15 cellular contexts compared by ENCODE assay signal in the genomic region with DNA sequence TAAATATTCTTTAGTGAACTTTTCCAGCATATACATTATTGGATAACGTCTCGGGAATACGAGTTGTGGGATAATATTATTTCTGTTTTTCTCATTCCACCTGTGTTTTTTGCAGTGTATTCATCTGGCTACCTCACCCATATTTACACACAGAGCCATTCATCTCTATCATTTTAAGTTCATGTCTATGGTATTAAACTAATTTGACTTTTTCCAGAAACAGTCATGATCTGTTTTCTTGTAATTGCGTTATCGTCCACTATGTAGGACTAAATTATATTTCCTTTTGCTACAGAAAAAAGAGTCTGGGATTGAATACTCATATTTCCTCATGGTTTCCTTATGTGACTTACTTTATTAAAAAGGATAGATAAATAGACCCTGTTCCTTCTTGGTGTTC. TPM values are rescaled to one million over a fixed set of nuclear protein-coding genes. Genes with fewer than 3 reads are reported as not detected.
A peak's percentile ranks its signal among the peaks of the same experiment; 100 is the strongest.
DNase-seq lines count a peak whose midpoint lies in the region; ATAC-seq and TF ChIP-seq lines count a peak whose summit lies in the region.
"Had no signal": no experiment of that assay in that cellular context is flagged by ENCODE, and none has a peak within 500 bp of the region (broad histone marks: within the 10 kb centered on the region; RNA-seq: fewer than 3 reads in every experiment).

No MANE protein-coding gene starts in this region.

- peaks cover 47% of the 10 kb centered on the region for H3K4me1 Mint-ChIP-seq in T-helper 1 cell treated with Interleukin-12 subunit alpha and Interleukin-12 subunit beta and Interleukin-4 antibody, amounts not matched to agents 30 μg/mL and 1 μg/mL, for 36 hours (ENCODE audit: low read depth)
- peaks cover 36% of the 10 kb centered on the region for H3K4me1 Mint-ChIP-seq in activated T-helper 17 cell treated with anti-CD3 and anti-CD28 coated beads, Interleukin-2, amount 50 U/mL, for 72 hours
- peaks cover 23 to 58% (median 51%) of the 10 kb centered on the region in 4 donors for H3K4me1 Mint-ChIP-seq in naive thymus-derived CD8-positive, alpha-beta T cell

- H3K27me3 Mint-ChIP-seq in T-helper 1 cell treated with Interleukin-12 subunit alpha and Interleukin-12 subunit beta and Interleukin-4 antibody, amounts not matched to agents 30 μg/mL and 1 μg/mL, for 36 hours (ENCODE audit: low read depth): no peaks in the 10 kb centered on the region
- H3K27me3 Mint-ChIP-seq in activated T-helper 17 cell treated with anti-CD3 and anti-CD28 coated beads, Interleukin-2, amount 50 U/mL, for 72 hours: no peaks in the 10 kb centered on the region
- no peaks in the 10 kb centered on the region for H3K27me3 Mint-ChIP-seq in naive thymus-derived CD8-positive, alpha-beta T cell

- H3K4me3 ChIP-seq in GM06990 (replicated peaks; ENCODE audit: low read depth, low read length) (peak overlapping the region; percentile 79; the same call in 1 of the 2 replicates), WERI-Rb-1 (ENCODE audit: low read depth, low read length) (no peak overlapping the region)

- no peak overlapping the region for H3K27ac Mint-ChIP-seq in T-helper 1 cell treated with Interleukin-12 subunit alpha and Interleukin-12 subunit beta and Interleukin-4 antibody, amounts not matched to agents 30 μg/mL and 1 μg/mL, for 36 hours
- peak overlapping the region; percentile 1 for H3K27ac Mint-ChIP-seq in activated T-helper 17 cell treated with anti-CD3 and anti-CD28 coated beads, Interleukin-2, amount 50 U/mL, for 72 hours
- H3K27ac Mint-ChIP-seq in naive thymus-derived CD8-positive, alpha-beta T cell: peak overlapping the region in 1 of 10 donors; percentile 69

- DNase-seq in T-helper 1 cell: no peak
- no peak for DNase-seq in GM06990 (ENCODE audit: extremely low read depth, insufficient read length)
- no peak for DNase-seq in naive thymus-derived CD8-positive, alpha-beta T cell
- no peak for DNase-seq in Ammon's horn (ENCODE audit: low spot score)
- DNase-seq in WERI-Rb-1: no peak
- DNase-seq: activated CD4-positive, alpha-beta T cell treated with anti-CD3 and anti-CD28 coated beads for 4 hours; activated naive CD4-positive, alpha-beta T cell; hippocampal formation; MV-4-11; occipital lobe had no signal

- POLR2A ChIA-PET in naive thymus-derived CD8-positive, alpha-beta T cell (lab: Charles Lee): no interaction called here

- H3K4me3 Mint-ChIP-seq in T-helper 1 cell treated with Interleukin-12 subunit alpha and Interleukin-12 subunit beta and Interleukin-4 antibody, amounts not matched to agents 30 μg/mL and 1 μg/mL, for 36 hours: peak overlapping the region; percentile 83
- peak overlapping the region; percentile 88 for H3K4me3 Mint-ChIP-seq in activated T-helper 17 cell treated with anti-CD3 and anti-CD28 coated beads, Interleukin-2, amount 50 U/mL, for 72 hours
- H3K4me3 Mint-ChIP-seq in naive thymus-derived CD8-positive, alpha-beta T cell: peak overlapping the region in 6 of 10 donors; percentile 45 to 93 (median 88)

- no peaks in the 10 kb centered on the region for H3K9me3 Mint-ChIP-seq in T-helper 1 cell treated with Interleukin-12 subunit alpha and Interleukin-12 subunit beta and Interleukin-4 antibody, amounts not matched to agents 30 μg/mL and 1 μg/mL, for 36 hours
- no peaks in the 10 kb centered on the region for H3K9me3 Mint-ChIP-seq in activated T-helper 17 cell treated with anti-CD3 and anti-CD28 coated beads, Interleukin-2, amount 50 U/mL, for 72 hours
- no peaks in the 10 kb centered on the region for H3K9me3 Mint-ChIP-seq in naive thymus-derived CD8-positive, alpha-beta T cell

- H3K36me3 Mint-ChIP-seq in T-helper 1 cell treated with Interleukin-12 subunit alpha and Interleukin-12 subunit beta and Interleukin-4 antibody, amounts not matched to agents 30 μg/mL and 1 μg/mL, for 36 hours (ENCODE audit: low read depth): peaks cover 2% of the 10 kb centered on the region
- H3K36me3 Mint-ChIP-seq in activated T-helper 17 cell treated with anti-CD3 and anti-CD28 coated beads, Interleukin-2, amount 50 U/mL, for 72 hours (ENCODE audit: low read depth): peaks cover under 1% of the 10 kb centered on the region
- peaks cover 0 to 2% (median 2%) of the 10 kb centered on the region in 3 donors for H3K36me3 Mint-ChIP-seq in naive thymus-derived CD8-positive, alpha-beta T cell

- no peak for ATAC-seq in activated T-helper 17 cell treated with anti-CD3 and anti-CD28 coated beads, Interleukin-2, amount 50 U/mL, for 72 hours (replicated peaks)
- no peak for ATAC-seq in naive thymus-derived CD8-positive, alpha-beta T cell
- ATAC-seq in GM19455 (IDR thresholded peaks at IDR 0.05; ENCODE audit: unreplicated experiment): no peak
- ATAC-seq: left ventricle myocardium superior had no signal

- H3K27me3 ChIP-seq in GM06990 (replicated peaks; ENCODE audit: control insufficient read depth, insufficient read depth, low read length) (no peaks in the 10 kb centered on the region), WERI-Rb-1 (ENCODE audit: insufficient read depth, low read depth, severe bottlenecking) (no peaks in the 10 kb centered on the region)

- peaks cover 6% of the 10 kb centered on the region for H3K36me3 ChIP-seq in GM06990 (ENCODE audit: control insufficient read depth, insufficient read depth, low read length)
- H3K36me3 ChIP-seq in WERI-Rb-1: no peaks in the 10 kb centered on the region; the same call in 1 of the 2 replicates

- H3K9me3 ChIP-seq in WERI-Rb-1 (ENCODE audit: severe bottlenecking): no peaks in the 10 kb centered on the region

- TF ChIP-seq CTCF in GM06990 (IDR thresholded peaks at IDR 0.05; ENCODE audit: insufficient read depth, low read length, poor library complexity, severe bottlenecking) (no peak), WERI-Rb-1 (IDR thresholded peaks at IDR 0.05; ENCODE audit: low read depth, low read length) (no peak)

- H3K27ac ChIP-seq in WERI-Rb-1: no peak overlapping the region
- H3K27ac ChIP-seq: 22Rv1 had no signal

RNA-seq across cellular contexts. Expression of a gene that starts 2.7 kb away (rescaled TPM):
- 10 to 100 TPM; 39.7 to 48.6 TPM for total RNA-seq in activated T-helper 17 cell treated with anti-CD3 and anti-CD28 coated beads, Interleukin-2, amount 50 U/mL, for 72 hours
- 10 to 100 TPM; 21.5 to 23.9 TPM for total RNA-seq in naive thymus-derived CD8-positive, alpha-beta T cell
- 1 to 10 TPM in 2 of 3 donors, under 1 TPM in 1; 0.76 to 3.1 (median 2.0) TPM for polyA plus RNA-seq in naive thymus-derived CD8-positive, alpha-beta T cell
